8 cellular contexts compared by ENCODE assay signal in genomic region chr4:74311696-74312313, GRCh38. TPM values are rescaled to one million over a fixed set of nuclear protein-coding genes. Genes with fewer than 3 reads are reported as not detected.
A peak's percentile ranks its signal among the peaks of the same experiment; 100 is the strongest.
DNase-seq lines count a peak whose midpoint lies in the region; ATAC-seq and TF ChIP-seq lines count a peak whose summit lies in the region.

No MANE protein-coding gene starts in this region.

- 30% methylated on average over 4 of the region's 4 CpGs for WGBS in esophagus muscularis mucosa
- no CpG with 5 or more reads among the region's 4 CpGs for WGBS in neuronal stem cell (ENCODE audit: extremely low coverage in 2 of 2, insufficient read length in 2 of 2, insufficient replicate concordance in 1 of 2), 2 donors

- no peak overlapping the region for H3K4me2 ChIP-seq in neuronal stem cell (ENCODE audit: insufficient read depth, low read length, poor library complexity, severe bottlenecking)

- no peaks in the 10 kb centered on the region for H3K79me1 ChIP-seq in neuronal stem cell (ENCODE audit: low read depth, low read length)

- TF ChIP-seq POLR2A in esophagus muscularis mucosa (IDR thresholded peaks at IDR 0.05; ENCODE audit: low read depth): no peak

- H3K9me3 ChIP-seq in esophagus muscularis mucosa (no peaks in the 10 kb centered on the region), neuronal stem cell (replicated peaks in 1 of 2; ENCODE audit: control insufficient read depth in 2 of 2, insufficient read depth in 1 of 2, low read depth in 1 of 2, low read length in 2 of 2) (no peaks in the 10 kb centered on the region)

- intact Hi-C loops in esophagus muscularis mucosa (cut with DNase I): loop anchor here (10.0 kb wide), 2 partner anchors 87 to 117 kb away; no protein-coding TSS in a partner anchor

- no peak overlapping the region for H2AFZ ChIP-seq in neuronal stem cell (ENCODE audit: low read length)

- no peak overlapping the region for H4K91ac ChIP-seq in neuronal stem cell (ENCODE audit: low read depth, low read length, poor library complexity)

- TF ChIP-seq EP300 in esophagus muscularis mucosa (IDR thresholded peaks at IDR 0.05): no peak

- H2BK12ac ChIP-seq in neuronal stem cell (ENCODE audit: low read length): no peak overlapping the region

- H2AK5ac ChIP-seq in neuronal stem cell (ENCODE audit: low read depth, low read length): no peak overlapping the region

- no peak overlapping the region for H3K18ac ChIP-seq in neuronal stem cell (ENCODE audit: low read length)

- DNase-seq in DMS 273 (lab: John Stamatoyannopoulos, UW; ENCODE audit: unreplicated experiment): peak; percentile 71
- DNase-seq in HL-60 (ENCODE audit: low read depth in 1 of 2, low spot score in 1 of 2): peak; percentile 6 to 42
- peak; percentile 60 for DNase-seq in RPMI7951 (ENCODE audit: low read depth)
- DNase-seq in esophagus muscularis mucosa (ENCODE audit: extremely low spot score): no peak
- peak; percentile 23 for DNase-seq in neuronal stem cell (ENCODE audit: low spot score)
- DNase-seq in stimulated activated naive CD4-positive, alpha-beta T cell treated with Interleukin-2 at 50 U/mL for 16 hours (lab: John Stamatoyannopoulos, UW): no peak

- H3K27ac ChIP-seq in HL-60 (replicated peaks) (no peak overlapping the region), esophagus muscularis mucosa (replicated peaks in 1 of 4) (no peak overlapping the region), neuronal stem cell (replicated peaks; ENCODE audit: low read length) (no peak overlapping the region)

- no peaks in the 10 kb centered on the region for H3K4me1 ChIP-seq in esophagus muscularis mucosa
- no peaks in the 10 kb centered on the region for H3K4me1 ChIP-seq in neuronal stem cell (ENCODE audit: control insufficient read depth in 2 of 2, insufficient read depth in 1 of 2, low read depth in 1 of 2, low read length in 2 of 2)

- H3K14ac ChIP-seq in neuronal stem cell (ENCODE audit: low read length): no peak overlapping the region

- no peak overlapping the region for H4K8ac ChIP-seq in neuronal stem cell (ENCODE audit: low read depth, low read length)

- peak; percentile 50 for ATAC-seq in GM18520 (IDR thresholded peaks at IDR 0.05; ENCODE audit: unreplicated experiment)
- ATAC-seq in HG02840 (IDR thresholded peaks at IDR 0.05; ENCODE audit: low FRiP score, unreplicated experiment): no peak

- no peaks in the 10 kb centered on the region for H3K27me3 ChIP-seq in HL-60 (ENCODE audit: insufficient read depth, poor library complexity, severe bottlenecking)
- H3K27me3 ChIP-seq in esophagus muscularis mucosa: no peaks in the 10 kb centered on the region
- no peaks in the 10 kb centered on the region for H3K27me3 ChIP-seq in neuronal stem cell (ENCODE audit: control insufficient read depth in 3 of 3, insufficient read depth in 3 of 3, low read depth in 1 of 3, low read length in 3 of 3)

- H2BK5ac ChIP-seq in neuronal stem cell (ENCODE audit: low read length): no peak overlapping the region

- no peak overlapping the region for H3K4ac ChIP-seq in neuronal stem cell (ENCODE audit: low read length)

- H2BK15ac ChIP-seq in neuronal stem cell (ENCODE audit: low read length): no peak overlapping the region

- H3K23ac ChIP-seq in neuronal stem cell (ENCODE audit: low read depth, low read length, poor library complexity): no peak overlapping the region

- H3K4me3 ChIP-seq in HL-60 (replicated peaks; ENCODE audit: insufficient read depth, low read length) (no peak overlapping the region), esophagus muscularis mucosa (no peak overlapping the region), neuronal stem cell (ENCODE audit: low read length in 2 of 2) (no peak overlapping the region)

- H3K36me3 ChIP-seq in esophagus muscularis mucosa (no peaks in the 10 kb centered on the region), neuronal stem cell (replicated peaks in 1 of 2; ENCODE audit: control insufficient read depth in 2 of 2, insufficient read depth in 2 of 2, low read length in 2 of 2) (no peaks in the 10 kb centered on the region)

- H2BK120ac ChIP-seq in neuronal stem cell (ENCODE audit: low read depth, low read length): no peak overlapping the region

- H3K9ac ChIP-seq in neuronal stem cell (ENCODE audit: low read depth, low read length, poor library complexity): no peak overlapping the region

- peak; percentile 31 for TF ChIP-seq CTCF in HL-60 (IDR thresholded peaks at IDR 0.05; ENCODE audit: insufficient read depth, low read length)
- peak; percentile 40 to 52 (median 50) for TF ChIP-seq CTCF in esophagus muscularis mucosa (IDR thresholded peaks at IDR 0.05)

RNA-seq across cellular contexts. Expression of gene EPGN, which starts 3.5 kb away (rescaled TPM):
- total RNA-seq in RPMI7951 (2014; rRNA removed; shearing (Covaris generic)): 0.59 and 0.72 TPM in 2 replicates
- total RNA-seq in esophagus muscularis mucosa: not detected
- not detected for polyA plus RNA-seq in neuronal stem cell (2013, experiment 1 of 2)
- not detected for polyA plus RNA-seq in neuronal stem cell (2013, experiment 2 of 2)

RNA-seq across cellular contexts. Expression of gene EREG, which starts 53.1 kb away (rescaled TPM):
- total RNA-seq in RPMI7951 (2014; rRNA removed; shearing (Covaris generic)): 46.3 TPM in 2 replicates
- 1 to 10 TPM; 2.4 to 4.6 (median 3.7) TPM for total RNA-seq in esophagus muscularis mucosa
- not detected for polyA plus RNA-seq in neuronal stem cell (2013, experiment 1 of 2)
- not detected for polyA plus RNA-seq in neuronal stem cell (2013, experiment 2 of 2)

Comparison
In these comparisons a context has a peak if more than half of its experiments do, and no peak if none do; other contexts are left out.
1. DNase-seq: peak in DMS 273 (single experiment), HL-60 (2 of 2), RPMI7951 (single experiment) and neuronal stem cell (single experiment); none in esophagus muscularis mucosa (single experiment) and stimulated activated naive CD4-positive, alpha-beta T cell treated with Interleukin-2 at 50 U/mL for 16 hours (single experiment).